1 cellular context compared by ENCODE assay signal in genomic region chr2:153873062-153874048, GRCh38.
TF ChIP-seq lines count a peak whose summit lies in the region.

No MANE protein-coding gene starts in this region.

TF ChIP-seq in HepG2, 621 proteins besides CTCF, POLR2A, EP300 and RAD21:
- TF ChIP-seq ZBTB21 (CRISPR knock-in tag; IDR thresholded peaks at IDR 0.05) = no peak
- no peak for TF ChIP-seq SMAD1 (CRISPR knock-in tag; IDR thresholded peaks at IDR 0.05; ENCODE audit: borderline replicate concordance, low read depth)
- TF ChIP-seq ZNF503 (CRISPR knock-in tag; IDR thresholded peaks at IDR 0.05) = no peak
- no peak for TF ChIP-seq BORCS8-MEF2B (CRISPR knock-in tag; IDR thresholded peaks at IDR 0.05)
- TF ChIP-seq RBFOX2 (IDR thresholded peaks at IDR 0.05; ENCODE audit: low read depth, low read length) = no peak
